In the genomic region with DNA sequence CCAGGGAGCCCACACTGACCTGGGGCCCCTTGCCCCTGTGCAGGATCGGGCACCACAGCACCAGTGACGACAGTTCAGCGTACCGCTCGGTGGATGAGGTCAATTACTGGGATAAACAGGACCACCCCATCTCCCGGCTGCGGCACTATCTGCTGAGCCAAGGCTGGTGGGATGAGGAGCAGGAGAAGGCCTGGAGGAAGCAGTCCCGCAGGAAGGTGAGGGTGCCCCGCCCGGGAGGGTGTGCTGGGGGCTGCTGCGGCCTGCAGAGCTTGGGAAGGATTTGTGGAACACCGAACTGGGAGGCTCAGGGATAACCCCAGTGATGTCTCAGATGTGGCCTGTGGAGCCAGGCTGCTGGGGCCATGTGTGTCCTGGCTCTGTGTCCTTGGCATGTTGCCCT, we compare ENCODE assay signal across 18 cellular contexts. TPM values are rescaled to one million over a fixed set of nuclear protein-coding genes. Genes with fewer than 3 reads are reported as not detected.
DNase-seq lines count a peak whose midpoint lies in the region; ATAC-seq and TF ChIP-seq lines count a peak whose summit lies in the region.
"Had no signal": no experiment of that assay in that cellular context is flagged by ENCODE, and none has a peak within 500 bp of the region (broad histone marks: within the 10 kb centered on the region; RNA-seq: fewer than 3 reads in every experiment).

No MANE protein-coding gene starts in this region.

- CTCF ChIA-PET in CD8-positive, alpha-beta memory T cell (lab: Charles Lee) = no interaction called here
- CTCF ChIA-PET in activated CD4-positive, alpha-beta T cell treated with anti-CD3 and anti-CD28 coated beads for 36 hours (lab: Charles Lee) = no interaction called here

- H3K4me3 Mint-ChIP-seq in activated naive CD4-positive, alpha-beta T cell treated with anti-CD3 and anti-CD28 coated beads, Interleukin-2, amount 50 U/mL, for 24 hours = no peak overlapping the region
- H3K4me3 Mint-ChIP-seq in CD8-positive, alpha-beta memory T cell = no peak overlapping the region
- H3K4me3 Mint-ChIP-seq in endothelial cell (ENCODE audit: unreplicated experiment) = no peak overlapping the region
- H3K4me3 Mint-ChIP-seq in stimulated activated effector memory CD8-positive, alpha-beta T cell treated with anti-CD3 and anti-CD28 coated beads, Interleukin-12 subunit alpha, Interleukin-12 subunit beta, amount 100 ng/mL, for 72 hours = no peak overlapping the region
- no peak overlapping the region for H3K4me3 Mint-ChIP-seq in activated CD4-positive, alpha-beta T cell treated with anti-CD3 and anti-CD28 coated beads for 36 hours
- H3K4me3 Mint-ChIP-seq: CD4-positive, CD25-positive, alpha-beta regulatory T cell; HFFc6; IgD-negative memory B cell had no signal

- ATAC-seq in stimulated activated effector memory CD8-positive, alpha-beta T cell treated with anti-CD3 and anti-CD28 coated beads, Interleukin-12 subunit alpha, Interleukin-12 subunit beta, amount 100 ng/mL, for 72 hours = no peak
- no peak for ATAC-seq in activated CD4-positive, alpha-beta T cell treated with anti-CD3 and anti-CD28 coated beads for 36 hours

- no peak overlapping the region for H3K27ac ChIP-seq in CD8-positive, alpha-beta memory T cell (ENCODE audit: low read depth, low read length)
- H3K27ac ChIP-seq: BLaER1 had no signal

- TF ChIP-seq CTCF in endothelial cell (IDR thresholded peaks at IDR 0.05; ENCODE audit: unreplicated experiment) = no peak

- H3K27ac Mint-ChIP-seq in activated naive CD4-positive, alpha-beta T cell treated with anti-CD3 and anti-CD28 coated beads, Interleukin-2, amount 50 U/mL, for 24 hours = peak overlapping the region; percentile 4
- H3K27ac Mint-ChIP-seq in CD8-positive, alpha-beta memory T cell = peak overlapping the region in 5 of 8 donors; percentile 14 to 67 (median 46)
- peak overlapping the region; percentile 38 for H3K27ac Mint-ChIP-seq in endothelial cell (ENCODE audit: unreplicated experiment)
- peak overlapping the region; percentile 83 for H3K27ac Mint-ChIP-seq in stimulated activated effector memory CD8-positive, alpha-beta T cell treated with anti-CD3 and anti-CD28 coated beads, Interleukin-12 subunit alpha, Interleukin-12 subunit beta, amount 100 ng/mL, for 72 hours
- no peak overlapping the region for H3K27ac Mint-ChIP-seq in activated CD4-positive, alpha-beta T cell treated with anti-CD3 and anti-CD28 coated beads for 36 hours
- H3K27ac Mint-ChIP-seq: CD4-positive, CD25-positive, alpha-beta regulatory T cell; HFFc6 had no signal

- peaks cover 3% of the 10 kb centered on the region for H3K4me1 ChIP-seq in CD8-positive, alpha-beta memory T cell (ENCODE audit: insufficient read depth, low read length)

- no peaks in the 10 kb centered on the region for H3K27me3 Mint-ChIP-seq in activated naive CD4-positive, alpha-beta T cell treated with anti-CD3 and anti-CD28 coated beads, Interleukin-2, amount 50 U/mL, for 24 hours
- no peaks in the 10 kb centered on the region for H3K27me3 Mint-ChIP-seq in CD8-positive, alpha-beta memory T cell
- H3K27me3 Mint-ChIP-seq in endothelial cell (ENCODE audit: unreplicated experiment) = peaks cover 13% of the 10 kb centered on the region
- H3K27me3 Mint-ChIP-seq in activated CD4-positive, alpha-beta T cell treated with anti-CD3 and anti-CD28 coated beads for 36 hours = no peaks in the 10 kb centered on the region
- H3K27me3 Mint-ChIP-seq: CD4-positive, CD25-positive, alpha-beta regulatory T cell; IgD-negative memory B cell had no signal

- POLR2A ChIA-PET in CD8-positive, alpha-beta memory T cell (lab: Charles Lee) = no interaction called here
- POLR2A ChIA-PET in activated CD4-positive, alpha-beta T cell treated with anti-CD3 and anti-CD28 coated beads for 36 hours (lab: Charles Lee) = no interaction called here

- intact Hi-C loops in activated CD4-positive, alpha-beta T cell treated with anti-CD3 and anti-CD28 coated beads for 36 hours (cut with DNase I, micrococcal nuclease) = no loop called here

- no peaks in the 10 kb centered on the region for H3K27me3 ChIP-seq in CD8-positive, alpha-beta memory T cell (ENCODE audit: insufficient read depth, low read length, poor library complexity, severe bottlenecking)
- H3K27me3 ChIP-seq: BLaER1 had no signal

- H3K9me3 Mint-ChIP-seq in activated naive CD4-positive, alpha-beta T cell treated with anti-CD3 and anti-CD28 coated beads, Interleukin-2, amount 50 U/mL, for 24 hours = no peaks in the 10 kb centered on the region
- H3K9me3 Mint-ChIP-seq in CD8-positive, alpha-beta memory T cell = no peaks in the 10 kb centered on the region
- H3K9me3 Mint-ChIP-seq in endothelial cell (ENCODE audit: unreplicated experiment) = no peaks in the 10 kb centered on the region
- H3K9me3 Mint-ChIP-seq in stimulated activated effector memory CD8-positive, alpha-beta T cell treated with anti-CD3 and anti-CD28 coated beads, Interleukin-12 subunit alpha, Interleukin-12 subunit beta, amount 100 ng/mL, for 72 hours = no peaks in the 10 kb centered on the region
- no peaks in the 10 kb centered on the region for H3K9me3 Mint-ChIP-seq in activated CD4-positive, alpha-beta T cell treated with anti-CD3 and anti-CD28 coated beads for 36 hours (ENCODE audit: low read depth)
- H3K9me3 Mint-ChIP-seq: HFFc6, IgD-negative memory B cell had no signal

- H3K36me3 ChIP-seq in CD8-positive, alpha-beta memory T cell (ENCODE audit: insufficient read depth, low read length) = peaks cover 9% of the 10 kb centered on the region

- H3K9me3 ChIP-seq in CD8-positive, alpha-beta memory T cell (ENCODE audit: low read length) = no peaks in the 10 kb centered on the region
- H3K9me3 ChIP-seq: BLaER1 had no signal

- H3K36me3 Mint-ChIP-seq in activated naive CD4-positive, alpha-beta T cell treated with anti-CD3 and anti-CD28 coated beads, Interleukin-2, amount 50 U/mL, for 24 hours = peaks cover 11% of the 10 kb centered on the region
- peaks cover 0 to 72% (median 7%) of the 10 kb centered on the region in 3 donors for H3K36me3 Mint-ChIP-seq in CD8-positive, alpha-beta memory T cell
- peaks cover 32% of the 10 kb centered on the region for H3K36me3 Mint-ChIP-seq in endothelial cell (ENCODE audit: low read depth, unreplicated experiment)
- H3K36me3 Mint-ChIP-seq in stimulated activated effector memory CD8-positive, alpha-beta T cell treated with anti-CD3 and anti-CD28 coated beads, Interleukin-12 subunit alpha, Interleukin-12 subunit beta, amount 100 ng/mL, for 72 hours = peaks cover 59% of the 10 kb centered on the region
- peaks cover 18% of the 10 kb centered on the region for H3K36me3 Mint-ChIP-seq in activated CD4-positive, alpha-beta T cell treated with anti-CD3 and anti-CD28 coated beads for 36 hours (ENCODE audit: low read depth)

- peaks cover 11% of the 10 kb centered on the region for H3K4me1 Mint-ChIP-seq in activated naive CD4-positive, alpha-beta T cell treated with anti-CD3 and anti-CD28 coated beads, Interleukin-2, amount 50 U/mL, for 24 hours
- peaks cover 13 to 23% (median 17%) of the 10 kb centered on the region in 3 donors for H3K4me1 Mint-ChIP-seq in CD8-positive, alpha-beta memory T cell
- peaks cover 31% of the 10 kb centered on the region for H3K4me1 Mint-ChIP-seq in endothelial cell (ENCODE audit: unreplicated experiment)
- peaks cover 32% of the 10 kb centered on the region for H3K4me1 Mint-ChIP-seq in stimulated activated effector memory CD8-positive, alpha-beta T cell treated with anti-CD3 and anti-CD28 coated beads, Interleukin-12 subunit alpha, Interleukin-12 subunit beta, amount 100 ng/mL, for 72 hours
- peaks cover 11% of the 10 kb centered on the region for H3K4me1 Mint-ChIP-seq in activated CD4-positive, alpha-beta T cell treated with anti-CD3 and anti-CD28 coated beads for 36 hours

- DNase-seq in activated naive CD4-positive, alpha-beta T cell treated with anti-CD3 and anti-CD28 coated beads, Interleukin-2, amount 50 U/mL, for 16 hours = no peak
- no peak for DNase-seq in CD8-positive, alpha-beta memory T cell
- no peak for DNase-seq in endothelial cell (ENCODE audit: low spot score)
- DNase-seq in stimulated activated effector memory CD8-positive, alpha-beta T cell treated with anti-CD3 and anti-CD28 coated beads, Interleukin-12 subunit alpha, Interleukin-12 subunit beta, amount 100 ng/mL, for 72 hours (ENCODE audit: low spot score in 2 of 2) = no peak
- no peak for DNase-seq in activated CD4-positive, alpha-beta T cell treated with anti-CD3 and anti-CD28 coated beads for 36 hours
- DNase-seq in activated naive CD4-positive, alpha-beta T cell treated with Interleukin-2 at 50 U/mL for 16 hours = no peak
- DNase-seq: 8988T; AML-193; CD4-positive, CD25-positive, alpha-beta regulatory T cell; DND-41; GDM1; GOT3; HCEC 1CT; HFFc6; KG1 had no signal

- H3K4me3 ChIP-seq in CD8-positive, alpha-beta memory T cell (ENCODE audit: low read length) = no peak overlapping the region
- H3K4me3 ChIP-seq: BLaER1 had no signal

RNA-seq across cellular contexts. Expression of gene B3GNT8, which starts 4.2 kb away (rescaled TPM):
- under 1 TPM; 0.66 to 0.91 TPM for total RNA-seq in CD8-positive, alpha-beta memory T cell
- polyA plus RNA-seq in CD8-positive, alpha-beta memory T cell = 11.1 TPM
- total RNA-seq in endothelial cell (ENCODE audit: unreplicated experiment) = 10.7 TPM
- under 1 TPM in 1 of 2 experiments, not detected in 1; 0.41 TPM for total RNA-seq in activated CD4-positive, alpha-beta T cell treated with anti-CD3 and anti-CD28 coated beads for 36 hours

RNA-seq across cellular contexts. Expression of gene DMAC2, which starts 16.8 kb away (rescaled TPM):
- 10 to 100 TPM; 74.1 to 76.2 TPM for total RNA-seq in CD8-positive, alpha-beta memory T cell
- 56.8 TPM for polyA plus RNA-seq in CD8-positive, alpha-beta memory T cell
- 75.5 TPM for total RNA-seq in endothelial cell (ENCODE audit: unreplicated experiment)
- 10 to 100 TPM; 52.5 to 66.3 TPM for total RNA-seq in activated CD4-positive, alpha-beta T cell treated with anti-CD3 and anti-CD28 coated beads for 36 hours

RNA-seq across cellular contexts. Expression of gene ERICH4, which starts 20.0 kb away (rescaled TPM):
- total RNA-seq in CD8-positive, alpha-beta memory T cell = not detected
- polyA plus RNA-seq in CD8-positive, alpha-beta memory T cell = not detected
- total RNA-seq in endothelial cell (ENCODE audit: unreplicated experiment) = not detected
- not detected for total RNA-seq in activated CD4-positive, alpha-beta T cell treated with anti-CD3 and anti-CD28 coated beads for 36 hours
- total RNA-seq: CD4-positive, CD25-positive, alpha-beta regulatory T cell; HFFc6 had no signal
- polyA plus RNA-seq: CD4-positive, CD25-positive, alpha-beta regulatory T cell; IgD-negative memory B cell had no signal

RNA-seq across cellular contexts. Expression of gene BCKDHA, which starts 25.3 kb away (rescaled TPM):
- 10 to 100 TPM; 18.5 to 23.5 TPM for total RNA-seq in CD8-positive, alpha-beta memory T cell
- polyA plus RNA-seq in CD8-positive, alpha-beta memory T cell = 52.1 TPM
- 25.0 TPM for total RNA-seq in endothelial cell (ENCODE audit: unreplicated experiment)
- 10 to 100 TPM; 14.5 to 25.4 TPM for total RNA-seq in activated CD4-positive, alpha-beta T cell treated with anti-CD3 and anti-CD28 coated beads for 36 hours

RNA-seq across cellular contexts. Expression of gene EXOSC5, which starts 25.8 kb away (rescaled TPM):
- 10 to 100 TPM; 48.5 to 52.3 TPM for total RNA-seq in CD8-positive, alpha-beta memory T cell
- 49.5 TPM for polyA plus RNA-seq in CD8-positive, alpha-beta memory T cell
- total RNA-seq in endothelial cell (ENCODE audit: unreplicated experiment) = 15.2 TPM
- 10 to 100 TPM; 32.7 to 47.8 TPM for total RNA-seq in activated CD4-positive, alpha-beta T cell treated with anti-CD3 and anti-CD28 coated beads for 36 hours
